In the genomic region with DNA sequence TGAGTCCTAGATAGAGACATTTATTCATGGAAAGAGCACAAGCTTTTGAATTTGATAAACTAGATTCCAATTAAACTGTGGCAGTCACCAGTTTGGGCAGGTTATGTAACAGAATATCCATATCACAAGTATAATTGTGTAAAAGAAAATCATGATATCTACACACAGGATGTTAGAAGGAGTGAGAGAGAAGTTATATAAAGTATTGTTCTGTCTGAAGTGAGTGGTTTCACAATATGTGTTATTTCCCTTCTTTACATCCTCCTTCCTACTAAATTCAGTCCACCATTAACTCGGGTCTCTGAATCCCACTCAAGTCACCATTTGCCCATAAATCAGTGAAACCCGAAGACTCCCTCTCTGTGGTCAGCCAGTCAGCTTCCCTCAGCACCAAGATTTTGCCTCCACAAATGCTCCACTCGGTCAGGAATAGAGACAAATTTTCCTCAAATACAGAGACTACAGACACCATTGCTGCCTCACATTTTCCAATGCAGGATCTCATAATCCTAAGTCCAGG, we compare ENCODE assay signal across 13 cellular contexts. TPM values are rescaled to one million over a fixed set of nuclear protein-coding genes. Genes with fewer than 3 reads are reported as not detected.
DNase-seq lines count a peak whose midpoint lies in the region; ATAC-seq and TF ChIP-seq lines count a peak whose summit lies in the region.
"Had no signal": no experiment of that assay in that cellular context is flagged by ENCODE, and none has a peak within 500 bp of the region (broad histone marks: within the 10 kb centered on the region; RNA-seq: fewer than 3 reads in every experiment).

No MANE protein-coding gene starts in this region.

- BruUV-seq in OCI-LY7 (replicated peaks; lab: Mats Ljungman, UMichigan): no TSS peak

- H3K4me1 Mint-ChIP-seq in activated T-cell treated with anti-CD3 and anti-CD28 coated beads, Interleukin-2, amount 50 U/mL, for 4 hours (ENCODE audit: low read depth): peaks cover 49% of the 10 kb centered on the region
- H3K4me1 Mint-ChIP-seq in glutamatergic neuron (ENCODE audit: low read depth, unreplicated experiment): peaks cover 2% of the 10 kb centered on the region
- peaks cover 71% of the 10 kb centered on the region for H3K4me1 Mint-ChIP-seq in stimulated activated memory B cell treated with anti-CD40 and anti-IgM and Interleukin-4, amounts not matched to agents 10 μg/mL and 1 μg/mL and 100 μg/mL, for 72 hours

- no peaks in the 10 kb centered on the region for H3K36me3 ChIP-seq in OCI-LY7 (ENCODE audit: insufficient read depth, low read length)

- peak overlapping the region; percentile 76 for H3K4me2 ChIP-seq in OCI-LY7 (ENCODE audit: low read length)

- DNase-seq in activated T-cell treated with anti-CD3 and anti-CD28 coated beads, Interleukin-2, amount 50 U/mL, for 4 hours: no peak
- DNase-seq in activated T-cell treated with anti-CD3 and anti-CD28 coated beads, Interleukin-2, amount 50 U/mL, for 48 hours: no peak
- DNase-seq in OCI-LY7 (ENCODE audit: low spot score) (no peak), glutamatergic neuron (no peak), sciatic nerve (ENCODE audit: low spot score) (no peak), NCI-H2196 (lab: John Stamatoyannopoulos, UW; ENCODE audit: unreplicated experiment) (no peak)
- DNase-seq: PC-3, T-helper 9 cell had no signal

- H3K9me3 Mint-ChIP-seq in activated T-cell treated with anti-CD3 and anti-CD28 coated beads, Interleukin-2, amount 50 U/mL, for 4 hours: no peaks in the 10 kb centered on the region
- H3K9me3 Mint-ChIP-seq in glutamatergic neuron (ENCODE audit: unreplicated experiment): peaks cover 2% of the 10 kb centered on the region
- H3K9me3 Mint-ChIP-seq in stimulated activated memory B cell treated with anti-CD40 and anti-IgM and Interleukin-4, amounts not matched to agents 10 μg/mL and 1 μg/mL and 100 μg/mL, for 72 hours: no peaks in the 10 kb centered on the region

- CTCF ChIA-PET in OCI-LY7 (lab: Charles Lee; ENCODE audit: unreplicated experiment): no interaction called here

- POLR2A ChIA-PET in OCI-LY7 (lab: Charles Lee): no interaction called here

- peak overlapping the region; percentile 80 for H3K4me3 Mint-ChIP-seq in activated T-cell treated with anti-CD3 and anti-CD28 coated beads, Interleukin-2, amount 50 U/mL, for 4 hours
- peak overlapping the region; percentile 84 for H3K4me3 Mint-ChIP-seq in glutamatergic neuron (ENCODE audit: unreplicated experiment)
- H3K4me3 Mint-ChIP-seq in stimulated activated memory B cell treated with anti-CD40 and anti-IgM and Interleukin-4, amounts not matched to agents 10 μg/mL and 1 μg/mL and 100 μg/mL, for 72 hours: peak overlapping the region; percentile 98

- H3K27ac Mint-ChIP-seq in glutamatergic neuron (ENCODE audit: unreplicated experiment): no peak overlapping the region
- H3K27ac Mint-ChIP-seq in stimulated activated memory B cell treated with anti-CD40 and anti-IgM and Interleukin-4, amounts not matched to agents 10 μg/mL and 1 μg/mL and 100 μg/mL, for 72 hours: peak overlapping the region; percentile 100

- H3K27me3 Mint-ChIP-seq in activated T-cell treated with anti-CD3 and anti-CD28 coated beads, Interleukin-2, amount 50 U/mL, for 4 hours (ENCODE audit: low read depth): peaks cover 6% of the 10 kb centered on the region
- peaks cover 9% of the 10 kb centered on the region for H3K27me3 Mint-ChIP-seq in glutamatergic neuron (ENCODE audit: unreplicated experiment)
- no peaks in the 10 kb centered on the region for H3K27me3 Mint-ChIP-seq in stimulated activated memory B cell treated with anti-CD40 and anti-IgM and Interleukin-4, amounts not matched to agents 10 μg/mL and 1 μg/mL and 100 μg/mL, for 72 hours

- H3K9me3 ChIP-seq in OCI-LY7 (ENCODE audit: low read length): no peaks in the 10 kb centered on the region

- H3K27ac ChIP-seq in OCI-LY7 (ENCODE audit: low read depth, low read length, poor library complexity, severe bottlenecking): no peak overlapping the region

- no peaks in the 10 kb centered on the region for H4K20me1 ChIP-seq in OCI-LY7 (ENCODE audit: insufficient read depth, low read length)

- no peaks in the 10 kb centered on the region for H3K9me2 ChIP-seq in OCI-LY7 (ENCODE audit: insufficient read depth, low read length)

- ATAC-seq in activated T-cell treated with anti-CD3 and anti-CD28 coated beads, Interleukin-2, amount 50 U/mL, for 4 hours: no peak
- ATAC-seq in stimulated activated memory B cell treated with anti-CD40 and anti-IgM and Interleukin-4, amounts not matched to agents 10 μg/mL and 1 μg/mL and 100 μg/mL, for 72 hours: no peak
- ATAC-seq in sciatic nerve: no peak
- no peak for ATAC-seq in HG02642 (IDR thresholded peaks at IDR 0.05; ENCODE audit: poor library complexity, unreplicated experiment)

- intact Hi-C loops in OCI-LY7 (cut with micrococcal nuclease; ENCODE audit: unreplicated experiment): no loop called here
- intact Hi-C loops in sciatic nerve (cut with DNase I): no loop called here

- H3K36me3 Mint-ChIP-seq in activated T-cell treated with anti-CD3 and anti-CD28 coated beads, Interleukin-2, amount 50 U/mL, for 4 hours (ENCODE audit: insufficient read depth): peaks cover 5% of the 10 kb centered on the region
- H3K36me3 Mint-ChIP-seq in glutamatergic neuron (ENCODE audit: unreplicated experiment): no peaks in the 10 kb centered on the region
- H3K36me3 Mint-ChIP-seq in stimulated activated memory B cell treated with anti-CD40 and anti-IgM and Interleukin-4, amounts not matched to agents 10 μg/mL and 1 μg/mL and 100 μg/mL, for 72 hours: peaks cover 55% of the 10 kb centered on the region

- peak overlapping the region; percentile 72 for H3K4me3 ChIP-seq in OCI-LY7 (ENCODE audit: low read depth, low read length, poor library complexity, severe bottlenecking)
- H3K4me3 ChIP-seq: K562 had no signal

- H3K4me1 ChIP-seq in OCI-LY7 (ENCODE audit: insufficient read depth, low read length, poor library complexity, severe bottlenecking): peaks cover 26% of the 10 kb centered on the region

- no peak overlapping the region for H2AFZ ChIP-seq in OCI-LY7 (ENCODE audit: low read length)

- TF ChIP-seq CTCF in OCI-LY7 (conservative IDR thresholded peaks at IDR 0.05; ENCODE audit: low read length) (no peak), glutamatergic neuron (IDR thresholded peaks at IDR 0.05; ENCODE audit: partially characterized antibody, unreplicated experiment) (no peak)

- no peaks in the 10 kb centered on the region for H3K79me2 ChIP-seq in OCI-LY7 (ENCODE audit: insufficient read depth, low read depth, low read length)

RNA-seq across cellular contexts. Expression of a gene that starts 0.8 kb away (rescaled TPM):
- total RNA-seq in activated T-cell treated with anti-CD3 and anti-CD28 coated beads, Interleukin-2, amount 50 U/mL, for 4 hours: 10 to 100 TPM in 1 of 3 donors, 1 to 10 TPM in 2; 3.8 to 12.5 (median 6.2) TPM
- total RNA-seq in OCI-LY7 (2014; rRNA removed; shearing (Covaris generic)): 1.2 and 10.5 TPM in 2 replicates
- total RNA-seq in OCI-LY7 (2022): 16.5 and 20.9 TPM in 2 replicates
- not detected for total RNA-seq in glutamatergic neuron (ENCODE audit: unreplicated experiment)
- total RNA-seq in sciatic nerve: 25.5 TPM
- total RNA-seq: PC-3 had no signal

RNA-seq across cellular contexts. Expression of a gene that starts 28.5 kb away (rescaled TPM):
- total RNA-seq in activated T-cell treated with anti-CD3 and anti-CD28 coated beads, Interleukin-2, amount 50 U/mL, for 4 hours: 10 to 100 TPM in 1 of 3 donors, 1 to 10 TPM in 2; 6.6 to 13.1 (median 6.7) TPM
- total RNA-seq in OCI-LY7 (2014; rRNA removed; shearing (Covaris generic)): 0.79 and 1.6 TPM in 2 replicates
- total RNA-seq in OCI-LY7 (2022): 31.2 and 32.3 TPM in 2 replicates
- total RNA-seq in glutamatergic neuron (ENCODE audit: unreplicated experiment): not detected
- total RNA-seq in sciatic nerve: 26.0 TPM
- total RNA-seq: dermis microvascular lymphatic vessel endothelial cell, H7, PC-3 had no signal
